ENCODE assay signal across 5 cellular contexts in genomic region chr17:7089570-7089969, GRCh38. TPM values are rescaled to one million over a fixed set of nuclear protein-coding genes. Genes with fewer than 3 reads are reported as not detected.
"Had no signal": no experiment of that assay in that cellular context is flagged by ENCODE, and none has a peak within 500 bp of the region (broad histone marks: within the 10 kb centered on the region; RNA-seq: fewer than 3 reads in every experiment).

No MANE protein-coding gene starts in this region.

RNA-seq across cellular contexts. Expression of gene CLEC10A, which starts 9.5 kb away (rescaled TPM):
- total RNA-seq: HT-29, HT1080, IMR-90 had no signal
- polyA plus RNA-seq: IgD-negative memory B cell, IMR-90 had no signal

RNA-seq across cellular contexts. Expression of gene ASGR2, which starts 25.1 kb away (rescaled TPM):
- total RNA-seq: HT-29, HT1080, IMR-90, K562 had no signal
- polyA plus RNA-seq: IMR-90, K562 had no signal

RNA-seq across cellular contexts. Expression of gene SLC16A11, which starts 45.7 kb away (rescaled TPM):
- total RNA-seq: HT-29, HT1080, IMR-90, K562 had no signal
- polyA plus RNA-seq: IMR-90, K562 had no signal
